8 cellular contexts compared by ENCODE assay signal in the genomic region with DNA sequence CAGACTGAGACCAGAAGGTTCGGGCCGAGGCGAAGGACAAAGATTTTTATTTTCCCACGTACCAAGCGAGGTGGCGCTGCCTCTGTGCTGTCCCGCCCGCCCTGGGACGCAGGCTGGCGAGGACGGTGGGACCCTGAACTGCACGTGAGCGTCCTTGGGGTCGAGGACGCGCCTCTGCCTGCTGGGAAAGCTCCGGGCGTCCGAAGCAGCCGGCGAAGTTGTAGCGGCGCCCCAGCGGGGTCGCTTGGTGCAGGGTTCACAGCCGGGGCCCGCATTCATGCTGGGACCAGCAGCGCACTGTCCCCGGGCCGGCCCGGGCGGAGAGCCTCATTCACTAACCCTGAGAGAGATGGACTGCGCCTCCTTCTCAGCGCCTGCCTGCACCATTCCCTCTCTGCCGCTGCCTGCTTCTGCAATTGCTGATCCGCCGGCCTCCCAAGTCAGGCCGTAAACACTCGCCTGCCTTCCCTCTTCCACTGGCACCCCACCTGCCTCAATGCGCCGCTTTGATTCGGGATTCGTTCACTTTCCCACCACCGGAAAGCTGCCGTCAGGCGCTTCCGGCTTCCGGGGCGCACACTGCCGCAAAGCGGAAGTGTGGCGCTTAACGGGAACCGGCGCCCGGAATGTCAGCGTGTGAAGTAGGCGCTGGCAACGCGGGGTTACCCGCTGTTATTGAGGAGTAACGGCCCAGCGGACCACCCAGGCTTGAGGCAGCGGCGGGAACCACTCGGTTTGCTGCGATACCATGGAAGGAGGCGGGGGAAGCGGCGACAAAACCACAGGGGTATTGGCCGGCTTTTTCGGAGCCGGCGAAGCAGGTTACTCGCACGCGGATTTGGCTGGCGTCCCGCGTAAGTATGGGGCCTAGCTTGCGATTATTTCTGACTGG. TPM values are rescaled to one million over a fixed set of nuclear protein-coding genes. Genes with fewer than 3 reads are reported as not detected.
DNase-seq lines count a peak whose midpoint lies in the region; ATAC-seq lines count a peak whose summit lies in the region.
"Not testable (repeated sequence)": the region's sequence is repeated elsewhere in the genome, so short reads cannot be mapped to it uniquely, and the experiment has no call there.

A gene (minus strand): TSS at position 581 of the 892 bp plus-strand sequence. CDS start 302 bp downstream, at position 279.
A gene with protein sequence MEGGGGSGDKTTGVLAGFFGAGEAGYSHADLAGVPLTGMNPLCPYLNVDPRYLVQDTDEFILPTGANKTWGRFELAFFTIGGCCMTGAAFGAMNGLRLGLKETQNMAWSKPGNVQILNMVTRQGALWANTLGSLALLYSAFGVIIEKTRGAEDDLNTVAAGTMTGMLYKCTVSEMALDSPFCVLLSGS (plus strand): TSS at position 607 of the 892 bp plus-strand sequence. CDS start 142 bp downstream, at position 749.

- not testable (repeated sequence) for H3K9me3 ChIP-seq in BLaER1 treated with 17β-estradiol and CSF1 and Interleukin-3, amounts not matched to agents 10 nM and 100 nM (replicated peaks in 1 of 11)

- peaks cover 0 to 38% (median 10%) of the 10 kb centered on the region in 11 experiments; a peak in 10 of 22 replicates for H4K20me1 ChIP-seq in BLaER1 treated with 17β-estradiol and CSF1 and Interleukin-3, amounts not matched to agents 10 nM and 100 nM

- peaks cover 0 to 22% (median 11%) of the 10 kb centered on the region in 11 experiments; a peak in 12 of 22 replicates for H3K36me3 ChIP-seq in BLaER1 treated with 17β-estradiol and CSF1 and Interleukin-3, amounts not matched to agents 10 nM and 100 nM

- peak within 1 kb of the TSS; percentile 83 to 89 (median 87) for H3K9ac ChIP-seq in BLaER1 treated with 17β-estradiol and CSF1 and Interleukin-3, amounts not matched to agents 10 nM and 100 nM

- peak within 1 kb of the TSS; percentile 54 to 87 (median 83) for H3K27ac ChIP-seq in BLaER1 treated with 17β-estradiol and CSF1 and Interleukin-3, amounts not matched to agents 10 nM and 100 nM

- ATAC-seq in GM19351 (IDR thresholded peaks at IDR 0.05; ENCODE audit: unreplicated experiment), result peak; percentile 63
- peak; percentile 55 for ATAC-seq in HG03457 (IDR thresholded peaks at IDR 0.05; ENCODE audit: unreplicated experiment)
- peak; percentile 96 for ATAC-seq in left lobe of liver

- H3K4me1 ChIP-seq in BLaER1 treated with 17β-estradiol and CSF1 and Interleukin-3, amounts not matched to agents 10 nM and 100 nM, result peaks cover 10 to 27% (median 21%) of the 10 kb centered on the region in 10 experiments

- H3K4me3 ChIP-seq in BLaER1 treated with 17β-estradiol and CSF1 and Interleukin-3, amounts not matched to agents 10 nM and 100 nM, result peak within 1 kb of the TSS; percentile 75 to 83 (median 80)

- H3K4me2 ChIP-seq in BLaER1 treated with 17β-estradiol and CSF1 and Interleukin-3, amounts not matched to agents 10 nM and 100 nM, result peak within 1 kb of the TSS; percentile 80 to 91 (median 83)

- H3K27me3 ChIP-seq in BLaER1 treated with 17β-estradiol and CSF1 and Interleukin-3, amounts not matched to agents 10 nM and 100 nM, result not testable (repeated sequence)

- DNase-seq in NCI-H69 (lab: John Stamatoyannopoulos, UW) (peak; percentile 83), dedifferentiated amniotic fluid mesenchymal stem cell (ENCODE audit: extremely low spot score) (peak; percentile 75), left lobe of liver (ENCODE audit: low spot score) (peak; percentile 89)
- DNase-seq in activated CD4-positive, alpha-beta T cell treated with anti-CD3 and anti-CD28 coated beads, Interleukin-2, amount 50 U/mL, for 24 hours (ENCODE audit: low read depth in 1 of 2, low spot score in 1 of 2), result peak; percentile 64 to 67
- DNase-seq in stimulated activated CD4-positive, alpha-beta T cell treated with anti-CD3 and anti-CD28 coated beads, Interleukin-1b, Interleukin-23, amount 100 ng/mL, for 4 hours (ENCODE audit: low read depth in 2 of 2), result peak; percentile 62 to 69

RNA-seq across cellular contexts. Expression of the first gene that starts in this region (rescaled TPM):
- total RNA-seq in left lobe of liver, result 10.2 TPM

RNA-seq across cellular contexts. Expression of the second gene that starts in this region (rescaled TPM):
- total RNA-seq in left lobe of liver, result 10.4 TPM

Comparison
In these comparisons a context has a peak if more than half of its experiments do, and no peak if none do; other contexts are left out.
1. Peak in every context shown above with its lines: DNase-seq, ATAC-seq, H3K4me3 ChIP-seq and H3K27ac ChIP-seq.